ENCODE assay signal across 24 cellular contexts in the genomic region with DNA sequence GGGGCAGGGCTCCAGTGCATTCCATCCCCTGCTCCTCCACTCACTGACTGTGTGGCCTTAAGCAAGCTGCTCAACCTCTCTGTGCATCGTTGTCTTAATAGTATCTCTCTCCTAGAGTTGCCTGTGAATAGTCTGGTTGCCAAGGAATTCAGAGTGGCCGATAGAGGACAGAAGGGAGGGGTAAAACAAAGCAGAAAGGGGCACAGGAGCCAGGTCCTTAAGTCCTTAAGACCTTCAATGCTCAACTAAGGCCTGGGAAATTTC. TPM values are rescaled to one million over a fixed set of nuclear protein-coding genes. Genes with fewer than 3 reads are reported as not detected.
DNase-seq lines count a peak whose midpoint lies in the region; ATAC-seq, FAIRE-seq and TF ChIP-seq lines count a peak whose summit lies in the region.
"Had no signal": no experiment of that assay in that cellular context is flagged by ENCODE, and none has a peak within 500 bp of the region (broad histone marks: within the 10 kb centered on the region; RNA-seq: fewer than 3 reads in every experiment).

No MANE protein-coding gene starts in this region.

- intact Hi-C loops in HepG2 (cut with micrococcal nuclease; ENCODE audit: unreplicated experiment) (no loop called here), right lobe of liver (cut with DNase I) (loop anchor here (5.0 to 10.0 kb wide), 2 partner anchors 56 to 104 kb away; no protein-coding TSS in a partner anchor)

- H3K23ac ChIP-seq in mesenchymal stem cell (ENCODE audit: low read length in 2 of 2) = no peak overlapping the region

- in situ Hi-C loops in HepG2 (cut with HindIII; ENCODE audit: extremely low pct_ligation_motif_present, low pct_unique_long_range_greater_than_20kb) = loop anchor here (5.0 kb wide), 1 partner anchor 106 kb away; no protein-coding TSS in a partner anchor

- no peak overlapping the region for H3K27ac ChIP-seq in HepG2 (ENCODE audit: extremely low read length, insufficient read depth, low read length)
- no peak overlapping the region for H3K27ac ChIP-seq in right lobe of liver
- H3K27ac ChIP-seq in mesenchymal stem cell (ENCODE audit: low read length, poor library complexity, severe bottlenecking) = no peak overlapping the region
- H3K27ac ChIP-seq: HL-60, KMS-11, PC-9 had no signal

- no peak for TF ChIP-seq CTCF in HepG2 (CRISPR knock-in tag; IDR thresholded peaks at IDR 0.05)
- no peak for TF ChIP-seq CTCF in right lobe of liver (IDR thresholded peaks at IDR 0.05)

- H3K4me1 Mint-ChIP-seq in activated naive CD8-positive, alpha-beta T cell treated with anti-CD3 and anti-CD28 coated beads, Interleukin-2, amount 50 U/mL, for 24 hours = peaks cover 99% of the 10 kb centered on the region
- peaks cover 76 to 99% of the 10 kb centered on the region in 2 donors for H3K4me1 Mint-ChIP-seq in stimulated activated naive B cell treated with anti-CD40 and anti-IgM and Interleukin-4, amounts not matched to agents 10 μg/mL and 1 μg/mL and 100 μg/mL, for 72 hours

- no peak overlapping the region for H3K4me3 Mint-ChIP-seq in activated naive CD8-positive, alpha-beta T cell treated with anti-CD3 and anti-CD28 coated beads, Interleukin-2, amount 50 U/mL, for 24 hours
- no peak overlapping the region for H3K4me3 Mint-ChIP-seq in stimulated activated naive B cell treated with anti-CD40 and anti-IgM and Interleukin-4, amounts not matched to agents 10 μg/mL and 1 μg/mL and 100 μg/mL, for 72 hours
- H3K4me3 Mint-ChIP-seq: CD4-positive, alpha-beta T cell had no signal

- TF ChIP-seq POLR2A in HepG2 (IDR thresholded peaks at IDR 0.05; ENCODE audit: insufficient read depth in 1 of 2, low read depth in 2 of 2, low read length in 2 of 2) (no peak), right lobe of liver (IDR thresholded peaks at IDR 0.05) (no peak)

- no peak overlapping the region for H3K4ac ChIP-seq in mesenchymal stem cell (ENCODE audit: low read depth in 1 of 2, low read length in 2 of 2)

- no peaks in the 10 kb centered on the region for H3K36me3 Mint-ChIP-seq in activated naive CD8-positive, alpha-beta T cell treated with anti-CD3 and anti-CD28 coated beads, Interleukin-2, amount 50 U/mL, for 24 hours (ENCODE audit: low read depth)
- H3K36me3 Mint-ChIP-seq in stimulated activated naive B cell treated with anti-CD40 and anti-IgM and Interleukin-4, amounts not matched to agents 10 μg/mL and 1 μg/mL and 100 μg/mL, for 72 hours = peaks cover 1 to 5% of the 10 kb centered on the region in 2 donors

- H3K27me3 ChIP-seq in HepG2 (ENCODE audit: control insufficient read depth in 1 of 2, insufficient read depth in 2 of 2, low read length in 2 of 2) (peaks cover 0 to 24% of the 10 kb centered on the region in 2 experiments; a peak in 3 of 5 replicates), right lobe of liver (no peaks in the 10 kb centered on the region), mesenchymal stem cell (ENCODE audit: control insufficient read depth in 1 of 2, insufficient read depth in 1 of 2, low read length in 2 of 2) (no peaks in the 10 kb centered on the region)

- H2BK12ac ChIP-seq in mesenchymal stem cell (ENCODE audit: low read length in 2 of 2) = no peak overlapping the region

- no peak for DNase-seq in HepG2 (ENCODE audit: low spot score)
- DNase-seq in right lobe of liver = no peak
- no peak for DNase-seq in activated naive CD8-positive, alpha-beta T cell treated with anti-CD3 and anti-CD28 coated beads, Interleukin-2, amount 50 U/mL, for 24 hours
- no peak for DNase-seq in mesenchymal stem cell
- no peak for DNase-seq in stimulated activated naive B cell treated with anti-CD40 and anti-IgM and Interleukin-4, amounts not matched to agents 10 μg/mL and 1 μg/mL and 100 μg/mL, for 72 hours
- DNase-seq in RPMI8226 = no peak
- no peak for DNase-seq in NCI-H446 (lab: John Stamatoyannopoulos, UW)
- DNase-seq in islet precursor cell = no peak
- DNase-seq: Caco-2; CD4-positive, alpha-beta T cell; DMS 273 treated with DMSO at 0.1 percent for 48 hours; DMS79 treated with DMSO at 0.1 percent for 48 hours; GOT3; HCEC 1CT; NCI-H1092 treated with DMSO at 0.1 percent for 48 hours; NCI-H1436 treated with DMSO at 0.1 percent for 48 hours; NCI-H1930; NCI-H510A; PC-9; SHP77 treated with DMSO at 0.1 percent for 48 hours had no signal

- no peaks in the 10 kb centered on the region for H3K27me3 Mint-ChIP-seq in activated naive CD8-positive, alpha-beta T cell treated with anti-CD3 and anti-CD28 coated beads, Interleukin-2, amount 50 U/mL, for 24 hours
- H3K27me3 Mint-ChIP-seq in stimulated activated naive B cell treated with anti-CD40 and anti-IgM and Interleukin-4, amounts not matched to agents 10 μg/mL and 1 μg/mL and 100 μg/mL, for 72 hours = no peaks in the 10 kb centered on the region
- H3K27me3 Mint-ChIP-seq: CD4-positive, alpha-beta T cell had no signal

- TF ChIP-seq EP300 in HepG2 (IDR thresholded peaks at IDR 0.05; ENCODE audit: low read depth in 2 of 2, low read length in 2 of 2) = no peak
- no peak for TF ChIP-seq EP300 in HepG2 (CRISPR knock-in tag; IDR thresholded peaks at IDR 0.05; ENCODE audit: borderline replicate concordance)

- H3K36me3 ChIP-seq in HepG2 (replicated peaks in 1 of 2; ENCODE audit: control insufficient read depth in 1 of 2, insufficient read depth in 2 of 2, low read length in 2 of 2) (no peaks in the 10 kb centered on the region), right lobe of liver (no peaks in the 10 kb centered on the region), mesenchymal stem cell (ENCODE audit: control insufficient read depth in 1 of 2, insufficient read depth in 2 of 2, low read depth in 1 of 2, low read length in 2 of 2) (peaks cover 0 to 2% of the 10 kb centered on the region in 2 experiments)

- no peak overlapping the region for H3K18ac ChIP-seq in mesenchymal stem cell (ENCODE audit: low read depth in 1 of 2, low read length in 2 of 2)

- H3K4me1 ChIP-seq in HepG2 (ENCODE audit: insufficient read depth, low read length) (peaks cover 63% of the 10 kb centered on the region), right lobe of liver (no peaks in the 10 kb centered on the region), mesenchymal stem cell (ENCODE audit: control insufficient read depth, insufficient read depth, low read depth, low read length) (peaks cover 33% of the 10 kb centered on the region)

- H3K79me1 ChIP-seq in mesenchymal stem cell (replicated peaks; ENCODE audit: low read length, poor library complexity, severe bottlenecking) = peaks cover 1% of the 10 kb centered on the region

- no peak overlapping the region for H2AK5ac ChIP-seq in mesenchymal stem cell (ENCODE audit: low read length, severe bottlenecking)

- no peaks in the 10 kb centered on the region for H4K20me1 ChIP-seq in HepG2 (ENCODE audit: insufficient read depth, low read length)

- H4K91ac ChIP-seq in mesenchymal stem cell (ENCODE audit: low read length) = no peak overlapping the region

- H3K14ac ChIP-seq in mesenchymal stem cell (ENCODE audit: low read length in 2 of 2) = no peak overlapping the region

- BruUV-seq in HepG2 (replicated peaks; lab: Mats Ljungman, UMichigan) = no TSS peak

- H3K9me3 ChIP-seq in HepG2 (ENCODE audit: low read length) = no peaks in the 10 kb centered on the region
- H3K9me3 ChIP-seq in right lobe of liver = no peaks in the 10 kb centered on the region
- no peaks in the 10 kb centered on the region for H3K9me3 ChIP-seq in mesenchymal stem cell (ENCODE audit: control insufficient read depth, low read length)
- H3K9me3 ChIP-seq: Caco-2 had no signal

- no peaks in the 10 kb centered on the region for H3K79me2 ChIP-seq in HepG2 (ENCODE audit: insufficient read depth, low read length)

- no peak overlapping the region for H4K8ac ChIP-seq in mesenchymal stem cell (ENCODE audit: low read length)

- POLR2A ChIA-PET in HepG2 (lab: Yijun Ruan, JAX) = interaction anchor here (0.6 to 8.8 kb wide), 4 partner anchors 15 to 88 kb away, joined by 3 to 124 read pairs (median 3); no protein-coding TSS in a partner anchor

- H3K4me3 ChIP-seq in HepG2 (replicated peaks in 1 of 3; ENCODE audit: insufficient read depth in 1 of 3, low read depth in 2 of 3, low read length in 3 of 3) = no peak overlapping the region
- no peak overlapping the region for H3K4me3 ChIP-seq in right lobe of liver
- no peak overlapping the region for H3K4me3 ChIP-seq in mesenchymal stem cell (ENCODE audit: insufficient read depth in 1 of 2, low read depth in 1 of 2, low read length in 2 of 2)
- H3K4me3 ChIP-seq: PC-9 had no signal

- ATAC-seq in HepG2 (no peak), right lobe of liver (no peak)
- ATAC-seq in activated naive CD8-positive, alpha-beta T cell treated with anti-CD3 and anti-CD28 coated beads, Interleukin-2, amount 50 U/mL, for 24 hours = no peak
- ATAC-seq in stimulated activated naive B cell treated with anti-CD40 and anti-IgM and Interleukin-4, amounts not matched to agents 10 μg/mL and 1 μg/mL and 100 μg/mL, for 72 hours (replicated peaks) = no peak

- no peak overlapping the region for H2BK5ac ChIP-seq in mesenchymal stem cell (ENCODE audit: low read depth, low read length, poor library complexity, severe bottlenecking)

- H3K4me2 ChIP-seq in HepG2 (ENCODE audit: low read depth, low read length) = no peak overlapping the region
- H3K4me2 ChIP-seq in mesenchymal stem cell (ENCODE audit: low read length, poor library complexity, severe bottlenecking) = no peak overlapping the region
- H3K4me2 ChIP-seq: KMS-11, PC-9 had no signal

- no peak overlapping the region for H2BK15ac ChIP-seq in mesenchymal stem cell (ENCODE audit: low read depth, poor library complexity, severe bottlenecking)

- WGBS in HepG2 (ENCODE audit: low lambda C conversion rate) = 0% methylated on average over 2 of the region's 2 CpGs
- 66% methylated on average over 2 of the region's 2 CpGs for WGBS in right lobe of liver (ENCODE audit: insufficient coverage, low coverage, low lambda C conversion rate, missing lambda C conversion rate)
- 91% methylated on average over 2 of the region's 2 CpGs for WGBS in mesenchymal stem cell

- H2BK120ac ChIP-seq in mesenchymal stem cell (ENCODE audit: low read depth, low read length) = no peak overlapping the region

- no peak overlapping the region for H2AFZ ChIP-seq in HepG2 (ENCODE audit: low read length)
- no peak overlapping the region for H2AFZ ChIP-seq in mesenchymal stem cell (ENCODE audit: low read depth, low read length)
- H2AFZ ChIP-seq: PC-9 had no signal

- peak overlapping the region; percentile 93 for H3K27ac Mint-ChIP-seq in activated naive CD8-positive, alpha-beta T cell treated with anti-CD3 and anti-CD28 coated beads, Interleukin-2, amount 50 U/mL, for 24 hours
- H3K27ac Mint-ChIP-seq in stimulated activated naive B cell treated with anti-CD40 and anti-IgM and Interleukin-4, amounts not matched to agents 10 μg/mL and 1 μg/mL and 100 μg/mL, for 72 hours = peak overlapping the region; percentile 91
- H3K27ac Mint-ChIP-seq: CD4-positive, alpha-beta T cell had no signal

- H3K9me3 Mint-ChIP-seq in activated naive CD8-positive, alpha-beta T cell treated with anti-CD3 and anti-CD28 coated beads, Interleukin-2, amount 50 U/mL, for 24 hours = no peaks in the 10 kb centered on the region
- H3K9me3 Mint-ChIP-seq in stimulated activated naive B cell treated with anti-CD40 and anti-IgM and Interleukin-4, amounts not matched to agents 10 μg/mL and 1 μg/mL and 100 μg/mL, for 72 hours = no peaks in the 10 kb centered on the region
- H3K9me3 Mint-ChIP-seq: CD4-positive, alpha-beta T cell had no signal

- CTCF ChIA-PET in HepG2 (lab: Yijun Ruan, JAX; ENCODE audit: low intra/inter-chr PET ratio, low total read pairs) = interaction anchor here (2.6 to 3.5 kb wide), 2 partner anchors 58 to 108 kb away, joined by 27 to 77 read pairs; no protein-coding TSS in a partner anchor

- H3K9ac ChIP-seq in HepG2 (ENCODE audit: insufficient read depth, low read depth, low read length) = no peak overlapping the region
- peak overlapping the region; percentile 1 for H3K9ac ChIP-seq in mesenchymal stem cell (ENCODE audit: low read length)
- H3K9ac ChIP-seq: KMS-11 had no signal

- no peak for FAIRE-seq in HepG2 (lab: Jason Lieb, UNC)
- FAIRE-seq: GM12891 had no signal

- TF ChIP-seq RAD21 in HepG2 (CRISPR knock-in tag; IDR thresholded peaks at IDR 0.05) = no peak

RNA-seq across cellular contexts. Expression of a gene that starts 13.7 kb away (rescaled TPM):
- total RNA-seq in HepG2 (2016; rRNA removed; fragmentation: Illumina TruSeq; extraction: Trizol) (0.66 and 0.86 TPM in 2 replicates), right lobe of liver (1 to 10 TPM; 2.5 to 6.4 (median 2.8) TPM)
- 0.30 and 0.62 TPM in 2 replicates for total RNA-seq in HepG2 (2016; cell fraction: cytosol; rRNA removed; fragmentation: Illumina TruSeq; extraction: Trizol; ENCODE audit: low read depth)
- 0.43 and 0.71 TPM in 2 replicates for total RNA-seq in HepG2 (2016; cell fraction: insoluble cytoplasmic fraction; rRNA removed; fragmentation: Illumina TruSeq; extraction: Trizol)
- total RNA-seq in HepG2 (2016; cell fraction: membrane; rRNA removed; fragmentation: Illumina TruSeq; extraction: Trizol) = 0.65 and 0.74 TPM in 2 replicates
- 0.40 and 0.66 TPM in 2 replicates for total RNA-seq in HepG2 (2016; cell fraction: nucleus; rRNA removed; fragmentation: Illumina TruSeq; extraction: Trizol)
- polyA plus RNA-seq in HepG2 (2011; rRNA removed) = 0.92 and 1.4 TPM in 2 replicates
- 0.98 and 1.0 TPM in 2 replicates for polyA plus RNA-seq in HepG2 (2011; cell fraction: cytosol; rRNA removed)
- polyA plus RNA-seq in HepG2 (2011; cell fraction: nucleus; rRNA removed) = 1.5 and 1.8 TPM in 2 replicates
- 0.54 and 0.73 TPM in 2 replicates for polyA plus RNA-seq in HepG2 (2012)
- polyA plus RNA-seq in HepG2 (2016; cell fraction: cytosol; fragmentation: Illumina TruSeq; extraction: Trizol; ENCODE audit: low read depth) = 0.26 and 0.61 TPM in 2 replicates
- polyA plus RNA-seq in HepG2 (2016; cell fraction: insoluble cytoplasmic fraction; fragmentation: Illumina TruSeq; extraction: Trizol; ENCODE audit: low read depth) = 0.66 and 0.83 TPM in 2 replicates
- 0.36 and 0.45 TPM in 2 replicates for polyA plus RNA-seq in HepG2 (2016; cell fraction: membrane; fragmentation: Illumina TruSeq; extraction: Trizol; ENCODE audit: low read depth)
- polyA plus RNA-seq in HepG2 (2016; cell fraction: nucleus; fragmentation: Illumina TruSeq; extraction: Trizol; ENCODE audit: insufficient read depth, low read depth) = 0.64 and 0.93 TPM in 2 replicates
- polyA minus RNA-seq in HepG2 (2011; rRNA and poly(A)+ RNA removed; ENCODE audit: low replicate concordance) = 1.6 and 8.2 TPM in 2 replicates
- polyA minus RNA-seq in HepG2 (2011; cell fraction: cytosol; rRNA and poly(A)+ RNA removed) = 0.99 TPM in 1 of 2 replicates, not detected in the other
- polyA minus RNA-seq in HepG2 (2011; cell fraction: nucleus; rRNA and poly(A)+ RNA removed) = 0.39 and 0.87 TPM in 2 replicates
- 0.08 TPM for polyA plus RNA-seq in mesenchymal stem cell (2013, experiment 1 of 2)
- polyA plus RNA-seq in mesenchymal stem cell (2013, experiment 2 of 2) = 0.07 TPM
- total RNA-seq: Caco-2; CD4-positive, alpha-beta T cell; HT-29 had no signal

RNA-seq across cellular contexts. Expression of a gene that starts 52.6 kb away (rescaled TPM):
- total RNA-seq in HepG2 (2016; rRNA removed; fragmentation: Illumina TruSeq; extraction: Trizol) = 7.1 and 15.8 TPM in 2 replicates
- total RNA-seq in HepG2 (2016; cell fraction: cytosol; rRNA removed; fragmentation: Illumina TruSeq; extraction: Trizol; ENCODE audit: low read depth) = 6.7 and 6.9 TPM in 2 replicates
- total RNA-seq in HepG2 (2016; cell fraction: insoluble cytoplasmic fraction; rRNA removed; fragmentation: Illumina TruSeq; extraction: Trizol) = 5.8 and 16.8 TPM in 2 replicates
- 6.1 and 7.5 TPM in 2 replicates for total RNA-seq in HepG2 (2016; cell fraction: membrane; rRNA removed; fragmentation: Illumina TruSeq; extraction: Trizol)
- total RNA-seq in HepG2 (2016; cell fraction: nucleus; rRNA removed; fragmentation: Illumina TruSeq; extraction: Trizol) = 18.1 and 21.2 TPM in 2 replicates
- polyA plus RNA-seq in HepG2 (2011; rRNA removed) = 9.0 and 11.3 TPM in 2 replicates
- polyA plus RNA-seq in HepG2 (2011; cell fraction: cytosol; rRNA removed) = 9.5 and 11.5 TPM in 2 replicates
- polyA plus RNA-seq in HepG2 (2011; cell fraction: nucleus; rRNA removed) = 27.8 and 40.2 TPM in 2 replicates
- polyA plus RNA-seq in HepG2 (2012) = 6.1 and 9.1 TPM in 2 replicates
- 0.77 and 0.90 TPM in 2 replicates for polyA plus RNA-seq in HepG2 (2016; cell fraction: cytosol; fragmentation: Illumina TruSeq; extraction: Trizol; ENCODE audit: low read depth)
- 3.7 and 5.2 TPM in 2 replicates for polyA plus RNA-seq in HepG2 (2016; cell fraction: insoluble cytoplasmic fraction; fragmentation: Illumina TruSeq; extraction: Trizol; ENCODE audit: low read depth)
- 2.0 and 2.2 TPM in 2 replicates for polyA plus RNA-seq in HepG2 (2016; cell fraction: membrane; fragmentation: Illumina TruSeq; extraction: Trizol; ENCODE audit: low read depth)
- polyA plus RNA-seq in HepG2 (2016; cell fraction: nucleus; fragmentation: Illumina TruSeq; extraction: Trizol; ENCODE audit: insufficient read depth, low read depth) = 40.2 and 42.1 TPM in 2 replicates
- 1.2 and 27.6 TPM in 2 replicates for polyA minus RNA-seq in HepG2 (2011; rRNA and poly(A)+ RNA removed; ENCODE audit: low replicate concordance)
- polyA minus RNA-seq in HepG2 (2011; cell fraction: cytosol; rRNA and poly(A)+ RNA removed) = 8.8 and 9.2 TPM in 2 replicates
- polyA minus RNA-seq in HepG2 (2011; cell fraction: nucleus; rRNA and poly(A)+ RNA removed) = 13.6 and 14.7 TPM in 2 replicates
- total RNA-seq in right lobe of liver = 1 to 10 TPM in 3 of 6 experiments, under 1 TPM in 3; 0.42 to 2.4 (median 1.1) TPM
- polyA plus RNA-seq in mesenchymal stem cell (2013, experiment 1 of 2) = 0.94 TPM
- 1.1 TPM for polyA plus RNA-seq in mesenchymal stem cell (2013, experiment 2 of 2)
